In genomic region chr10:15023079-15023478, GRCh38 we compare ENCODE assay signal across 1 cellular context. TPM values are rescaled to one million over a fixed set of nuclear protein-coding genes. Genes with fewer than 3 reads are reported as not detected.
"Had no signal": no experiment of that assay in that cellular context is flagged by ENCODE, and none has a peak within 500 bp of the region (broad histone marks: within the 10 kb centered on the region; RNA-seq: fewer than 3 reads in every experiment).

No MANE protein-coding gene starts in this region.

RNA-seq across cellular contexts. Expression of gene OLAH, which starts 20.7 kb away (rescaled TPM):
- total RNA-seq: G401 had no signal
